Comparison of ENCODE assay signal across 12 cellular contexts in the genomic region with DNA sequence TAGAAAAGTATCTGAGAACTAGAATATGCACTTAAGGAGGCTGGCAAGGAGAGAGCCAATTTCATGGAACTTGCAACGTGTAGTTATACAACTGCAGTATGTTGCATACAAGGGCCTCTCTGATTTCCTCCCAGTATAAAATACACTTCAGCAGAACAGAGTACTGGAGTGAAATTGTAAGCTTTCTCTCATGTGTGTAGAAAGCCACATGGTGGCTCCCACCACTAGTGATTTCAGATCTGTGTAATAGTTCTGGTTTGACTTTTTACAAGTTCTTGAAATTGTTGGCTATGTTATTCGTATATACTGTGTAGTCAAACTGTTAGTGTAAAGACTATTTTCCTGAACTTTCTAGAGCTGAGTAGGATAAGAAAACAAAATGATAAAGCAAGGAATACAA.
A peak's percentile ranks its signal among the peaks of the same experiment; 100 is the strongest.
DNase-seq lines count a peak whose midpoint lies in the region; ATAC-seq lines count a peak whose summit lies in the region.
"Had no signal": no experiment of that assay in that cellular context is flagged by ENCODE, and none has a peak within 500 bp of the region (broad histone marks: within the 10 kb centered on the region; RNA-seq: fewer than 3 reads in every experiment).

No MANE protein-coding gene starts in this region.

- DNase-seq in NCI-H82 (lab: John Stamatoyannopoulos, UW) = peak; percentile 28
- DNase-seq in NCI-H82 treated with DMSO at 0.1 percent for 48 hours (lab: John Stamatoyannopoulos, UW; ENCODE audit: unreplicated experiment) = no peak
- peak; percentile 67 for DNase-seq in NCI-H146 treated with DMSO at 0.1 percent for 48 hours (lab: John Stamatoyannopoulos, UW; ENCODE audit: unreplicated experiment)
- peak; percentile 42 for DNase-seq in superior temporal gyrus (ENCODE audit: extremely low spot score)
- no peak for DNase-seq in effector CD8-positive, alpha-beta T cell (lab: John Stamatoyannopoulos, UW)
- DNase-seq in NCI-H510A (lab: John Stamatoyannopoulos, UW) = no peak
- no peak for DNase-seq in effector CD4-positive, alpha-beta T cell
- DNase-seq: midbrain, MV-4-11, right cardiac atrium, SHP77 treated with DMSO at 0.1 percent for 48 hours had no signal

- peak; percentile 85 for ATAC-seq in GM21786 (IDR thresholded peaks at IDR 0.05; ENCODE audit: unreplicated experiment)
- ATAC-seq: right cardiac atrium had no signal

Comparison
In these comparisons a context has a peak if more than half of its experiments do, and no peak if none do; other contexts are left out.
1. DNase-seq: peak in NCI-H82 (single experiment), NCI-H146 treated with DMSO at 0.1 percent for 48 hours (single experiment) and superior temporal gyrus (single experiment); none in NCI-H82 treated with DMSO at 0.1 percent for 48 hours (single experiment), effector CD8-positive, alpha-beta T cell (single experiment), NCI-H510A (single experiment) and effector CD4-positive, alpha-beta T cell (single experiment).